7 cellular contexts compared by ENCODE assay signal in the genomic region with DNA sequence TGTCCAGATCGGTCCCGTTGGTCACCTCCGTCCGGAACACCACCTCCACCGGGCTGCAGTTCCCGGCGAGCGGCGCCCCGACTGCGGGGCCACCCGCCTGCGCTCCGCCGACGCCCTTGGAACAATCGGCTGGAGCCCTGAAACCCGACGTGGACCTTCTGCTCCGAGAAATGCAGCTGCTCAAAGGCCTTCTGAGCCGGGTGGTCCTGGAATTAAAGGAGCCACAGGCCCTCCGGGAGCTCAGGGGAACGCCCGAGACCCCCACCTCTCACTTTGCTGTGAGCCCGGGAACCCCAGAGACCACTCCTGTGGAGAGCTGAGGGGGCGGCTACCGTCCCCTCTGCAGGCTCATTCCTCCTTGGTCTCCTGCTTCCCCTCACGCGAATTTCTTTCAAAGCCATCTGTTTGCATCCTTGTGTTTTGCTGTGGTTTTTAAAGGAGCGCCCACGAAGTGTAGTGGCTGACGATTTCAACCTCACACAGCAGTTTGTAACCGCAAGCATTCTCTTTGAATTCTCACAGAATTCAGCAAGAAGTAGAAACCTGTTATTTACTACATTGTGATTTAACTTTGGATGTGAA. TPM values are rescaled to one million over a fixed set of nuclear protein-coding genes. Genes with fewer than 3 reads are reported as not detected.
DNase-seq lines count a peak whose midpoint lies in the region; ATAC-seq, FAIRE-seq and TF ChIP-seq lines count a peak whose summit lies in the region.

No MANE protein-coding gene starts in this region.

- no peaks in the 10 kb centered on the region for H3K27me3 ChIP-seq in RWPE2 (ENCODE audit: insufficient read depth, poor library complexity, severe bottlenecking)
- no peaks in the 10 kb centered on the region for H3K27me3 ChIP-seq in bronchial epithelial cell (ENCODE audit: control insufficient read depth, insufficient read depth, low read length)
- no peaks in the 10 kb centered on the region for H3K27me3 ChIP-seq in right lobe of liver
- no peaks in the 10 kb centered on the region for H3K27me3 ChIP-seq in suprapubic skin

- no peaks in the 10 kb centered on the region for H3K36me3 ChIP-seq in RWPE2 (ENCODE audit: low read depth)
- H3K36me3 ChIP-seq in bronchial epithelial cell (ENCODE audit: control insufficient read depth, insufficient read depth, low read length): no peaks in the 10 kb centered on the region
- H3K36me3 ChIP-seq in right lobe of liver: no peaks in the 10 kb centered on the region
- H3K36me3 ChIP-seq in suprapubic skin: no peaks in the 10 kb centered on the region

- TF ChIP-seq CTCF in RWPE2 (IDR thresholded peaks at IDR 0.05; ENCODE audit: poor library complexity, severe bottlenecking): no peak
- TF ChIP-seq CTCF in bronchial epithelial cell (IDR thresholded peaks at IDR 0.05; ENCODE audit: insufficient read depth, low read length, severe bottlenecking): no peak
- no peak for TF ChIP-seq CTCF in right lobe of liver (IDR thresholded peaks at IDR 0.05)
- TF ChIP-seq CTCF in suprapubic skin (IDR thresholded peaks at IDR 0.05): no peak

- TF ChIP-seq POLR2A in right lobe of liver (IDR thresholded peaks at IDR 0.05) (no peak), suprapubic skin (IDR thresholded peaks at IDR 0.05) (no peak)

- intact Hi-C loops in right lobe of liver (cut with DNase I): no loop called here

- no peaks in the 10 kb centered on the region for H3K9me3 ChIP-seq in RWPE2 (ENCODE audit: severe bottlenecking)
- no peaks in the 10 kb centered on the region for H3K9me3 ChIP-seq in right lobe of liver
- H3K9me3 ChIP-seq in suprapubic skin: no peaks in the 10 kb centered on the region

- DNase-seq in GM18507 (ENCODE audit: extremely low spot score, insufficient read length, low read depth) (no peak), RWPE2 (ENCODE audit: low spot score) (no peak), bronchial epithelial cell (ENCODE audit: low read depth) (no peak), right lobe of liver (no peak), suprapubic skin (ENCODE audit: low spot score in 2 of 2) (peak in 1 of 2 donors; percentile 64)

- H3K4me1 ChIP-seq in RWPE2 (ENCODE audit: insufficient read depth, poor library complexity, severe bottlenecking): peaks cover 20% of the 10 kb centered on the region
- peaks cover 0 to 13% (median 0%) of the 10 kb centered on the region in 4 donors for H3K4me1 ChIP-seq in right lobe of liver
- H3K4me1 ChIP-seq in suprapubic skin: peaks cover 19% of the 10 kb centered on the region

- H3K27ac ChIP-seq in RWPE2 (ENCODE audit: poor library complexity, severe bottlenecking) (peak overlapping the region; percentile 92), right lobe of liver (peak overlapping the region; percentile 69 to 91 (median 78)), suprapubic skin (peak overlapping the region; percentile 94)

- H3K4me3 ChIP-seq in RWPE2 (ENCODE audit: severe bottlenecking) (peak overlapping the region; percentile 86), bronchial epithelial cell (ENCODE audit: low read depth, low read length) (peak overlapping the region; percentile 65), right lobe of liver (peak overlapping the region; percentile 48 to 79 (median 63)), suprapubic skin (peak overlapping the region; percentile 93)

- WGBS in right lobe of liver (ENCODE audit: insufficient coverage, low coverage, low lambda C conversion rate, missing lambda C conversion rate): 13% methylated on average over 4 of the region's 33 CpGs
- WGBS in suprapubic skin: 3% methylated on average over 24 of the region's 33 CpGs

- FAIRE-seq in GM18507 (lab: Jason Lieb, UNC) (peak; percentile 57), bronchial epithelial cell (lab: Jason Lieb, UNC) (no peak)

- no peak for TF ChIP-seq EP300 in suprapubic skin (IDR thresholded peaks at IDR 0.05)

- ATAC-seq in HG02759 (IDR thresholded peaks at IDR 0.05; ENCODE audit: unreplicated experiment): peak; percentile 14
- no peak; the same call in 2 of the 3 replicates for ATAC-seq in RWPE2 (ENCODE audit: low read depth)
- ATAC-seq in right lobe of liver: peak in 1 of 4 donors; percentile 1
- no peak for ATAC-seq in GM18502 (IDR thresholded peaks at IDR 0.05; ENCODE audit: poor library complexity, unreplicated experiment)

RNA-seq across cellular contexts. Expression of a gene that starts 6.1 kb away (rescaled TPM):
- 0.26 and 1.0 TPM in 2 replicates for total RNA-seq in bronchial epithelial cell
- under 1 TPM; 0.14 to 0.99 (median 0.37) TPM for total RNA-seq in right lobe of liver
- 1 to 10 TPM in 1 of 4 donors, under 1 TPM in 2, not detected in 1; 0.72 to 1.4 (median 0.81) TPM for total RNA-seq in suprapubic skin

RNA-seq across cellular contexts. Expression of a gene that starts 20.4 kb away (rescaled TPM):
- total RNA-seq in bronchial epithelial cell (under 0.01 and 0.26 TPM in 2 replicates), right lobe of liver (under 1 TPM in 1 of 6 experiments, not detected in 5; 0.20 TPM), suprapubic skin (1 to 10 TPM in 3 of 4 donors, not detected in 1; 1.0 to 6.6 (median 1.6) TPM)

RNA-seq across cellular contexts. Expression of a gene that starts 22.2 kb away (rescaled TPM):
- total RNA-seq in bronchial epithelial cell (45.6 and 61.9 TPM in 2 replicates), right lobe of liver (1 to 10 TPM; 4.0 to 7.1 (median 4.7) TPM), suprapubic skin (10 to 100 TPM; 10.9 to 12.7 (median 11.9) TPM)

RNA-seq across cellular contexts. Expression of a gene that starts 38.7 kb away (rescaled TPM):
- total RNA-seq in bronchial epithelial cell (25.3 and 31.5 TPM in 2 replicates), right lobe of liver (10 to 100 TPM; 16.5 to 24.4 (median 20.4) TPM), suprapubic skin (10 to 100 TPM; 28.0 to 32.4 (median 29.7) TPM)
